Comparison of ENCODE assay signal across 12 cellular contexts in genomic region chr1:9594471-9595155, GRCh38. TPM values are rescaled to one million over a fixed set of nuclear protein-coding genes. Genes with fewer than 3 reads are reported as not detected.
A peak's percentile ranks its signal among the peaks of the same experiment; 100 is the strongest.
DNase-seq lines count a peak whose midpoint lies in the region; ATAC-seq and TF ChIP-seq lines count a peak whose summit lies in the region.
"Had no signal": no experiment of that assay in that cellular context is flagged by ENCODE, and none has a peak within 500 bp of the region (broad histone marks: within the 10 kb centered on the region; RNA-seq: fewer than 3 reads in every experiment).

No MANE protein-coding gene starts in this region.

- TF ChIP-seq POLR2A in breast epithelium (IDR thresholded peaks at IDR 0.05), result no peak

- TF ChIP-seq CTCF in Loucy (conservative IDR thresholded peaks at IDR 0.05; ENCODE audit: low read length) (no peak), osteoblast (IDR thresholded peaks at IDR 0.05; ENCODE audit: extremely low read depth, low read depth, low read length) (no peak), breast epithelium (IDR thresholded peaks at IDR 0.05) (no peak)

- H3K4me3 ChIP-seq in BLaER1 (peak overlapping the region; percentile 96; the same call in 1 of the 2 replicates), Loucy (ENCODE audit: low read length, poor library complexity, severe bottlenecking) (no peak overlapping the region), osteoblast (ENCODE audit: insufficient read depth, low read length) (no peak overlapping the region), breast epithelium (no peak overlapping the region)

- DNase-seq in osteoblast (ENCODE audit: insufficient read length, low spot score, missing footprints) (peak; percentile 74), breast epithelium (ENCODE audit: low spot score in 2 of 2) (no peak)
- DNase-seq: GF-D8; MV-4-11; NCI-H187 treated with DMSO at 0.1 percent for 48 hours; NK-92 treated with Interleukin-12 subunit alpha and Interleukin-12 subunit beta, amount 100 ng/mL, for 24 hours; OCI-M1 had no signal

- H3K79me2 ChIP-seq in Loucy (ENCODE audit: insufficient read depth, low read length) (peaks cover 72% of the 10 kb centered on the region), osteoblast (ENCODE audit: insufficient read depth, low read length) (peaks cover 62% of the 10 kb centered on the region)

- peaks cover 91% of the 10 kb centered on the region for H3K4me1 ChIP-seq in BLaER1
- H3K4me1 ChIP-seq in Loucy (ENCODE audit: insufficient read depth, low read length, poor library complexity, severe bottlenecking), result peaks cover 41% of the 10 kb centered on the region
- H3K4me1 ChIP-seq in osteoblast (ENCODE audit: insufficient read depth, low read length), result peaks cover 12% of the 10 kb centered on the region
- H3K4me1 ChIP-seq in breast epithelium, result peaks cover 5 to 7% of the 10 kb centered on the region in 2 donors

- H3K4me2 ChIP-seq in BLaER1, result peak overlapping the region; percentile 99
- peak overlapping the region; percentile 90 for H3K4me2 ChIP-seq in Loucy (ENCODE audit: low read depth, low read length, poor library complexity, severe bottlenecking)
- H3K4me2 ChIP-seq in osteoblast (ENCODE audit: insufficient read depth, low read length), result no peak overlapping the region

- H3K36me3 ChIP-seq in BLaER1 (peaks cover 52% of the 10 kb centered on the region), Loucy (ENCODE audit: insufficient read depth, low read length) (peaks cover 32% of the 10 kb centered on the region; the same call in 1 of the 2 replicates), osteoblast (ENCODE audit: insufficient read depth, low read length) (peaks cover 4% of the 10 kb centered on the region), breast epithelium (no peaks in the 10 kb centered on the region)

- intact Hi-C loops in breast epithelium (cut with DNase I; ENCODE audit: low total_unique reads), result no loop called here

- H4K20me1 ChIP-seq in BLaER1 (peaks cover 100% of the 10 kb centered on the region), Loucy (ENCODE audit: insufficient read depth, low read length, poor library complexity, severe bottlenecking) (peaks cover 61% of the 10 kb centered on the region), osteoblast (ENCODE audit: insufficient read depth, low read length) (peaks cover 44% of the 10 kb centered on the region)

- H2AFZ ChIP-seq in Loucy (ENCODE audit: low read length) (no peak overlapping the region), osteoblast (ENCODE audit: low read length) (no peak overlapping the region)

- no peaks in the 10 kb centered on the region for H3K9me3 ChIP-seq in BLaER1
- no peaks in the 10 kb centered on the region for H3K9me3 ChIP-seq in Loucy (ENCODE audit: insufficient read depth, low read depth, low read length)
- H3K9me3 ChIP-seq in osteoblast (ENCODE audit: low read depth, low read length), result no peaks in the 10 kb centered on the region
- no peaks in the 10 kb centered on the region for H3K9me3 ChIP-seq in breast epithelium

- H3K27me3 ChIP-seq in BLaER1 (no peaks in the 10 kb centered on the region), Loucy (ENCODE audit: insufficient read depth, low read length, poor library complexity, severe bottlenecking) (no peaks in the 10 kb centered on the region), layer of hippocampus (ENCODE audit: control insufficient read depth, insufficient read depth, low read length) (no peaks in the 10 kb centered on the region), osteoblast (ENCODE audit: insufficient read depth, low read length) (no peaks in the 10 kb centered on the region), breast epithelium (no peaks in the 10 kb centered on the region)

- no peaks in the 10 kb centered on the region for H3F3A ChIP-seq in Loucy (ENCODE audit: low read depth)

- no peaks in the 10 kb centered on the region for H3K9me2 ChIP-seq in Loucy (replicated peaks; ENCODE audit: low read depth, low read length)

- no peak for ATAC-seq in GM19463 (IDR thresholded peaks at IDR 0.05; ENCODE audit: unreplicated experiment)
- no peak for ATAC-seq in HG02938 (IDR thresholded peaks at IDR 0.05; ENCODE audit: unreplicated experiment)

- H3K27ac ChIP-seq in BLaER1, result peak overlapping the region; percentile 80
- peak overlapping the region; percentile 55 for H3K27ac ChIP-seq in layer of hippocampus (ENCODE audit: low read depth, low read length)
- H3K27ac ChIP-seq in osteoblast (ENCODE audit: low read depth, low read length), result no peak overlapping the region
- H3K27ac ChIP-seq in breast epithelium, result no peak overlapping the region

- H3K9ac ChIP-seq in BLaER1 (peak overlapping the region; percentile 70), Loucy (ENCODE audit: low read depth, low read length, poor library complexity, severe bottlenecking) (no peak overlapping the region)

RNA-seq across cellular contexts. Expression of gene TMEM201, which starts 5.9 kb away (rescaled TPM):
- total RNA-seq in osteoblast (5.9 and 6.2 TPM in 2 replicates), breast epithelium (1 to 10 TPM; 5.0 to 6.2 (median 5.0) TPM)

RNA-seq across cellular contexts. Expression of gene SLC25A33, which starts 55.3 kb away (rescaled TPM):
- total RNA-seq in osteoblast, result 7.2 and 8.0 TPM in 2 replicates
- 10 to 100 TPM in 2 of 3 donors, 1 to 10 TPM in 1; 8.8 to 17.6 (median 10.7) TPM for total RNA-seq in breast epithelium

RNA-seq across cellular contexts. Expression of gene PIK3CD, which starts 56.9 kb away (rescaled TPM):
- total RNA-seq in osteoblast (12.7 and 14.1 TPM in 2 replicates), breast epithelium (10 to 100 TPM in 2 of 3 donors, 1 to 10 TPM in 1; 8.2 to 12.1 (median 11.9) TPM)

Comparison
In these comparisons a context has a peak if more than half of its experiments do, and no peak if none do; other contexts are left out.
1. H3K27ac ChIP-seq: peak in BLaER1 (single experiment) and layer of hippocampus (single experiment); none in osteoblast (single experiment) and breast epithelium (0 of 2).